8 cellular contexts compared by ENCODE assay signal in the genomic region with DNA sequence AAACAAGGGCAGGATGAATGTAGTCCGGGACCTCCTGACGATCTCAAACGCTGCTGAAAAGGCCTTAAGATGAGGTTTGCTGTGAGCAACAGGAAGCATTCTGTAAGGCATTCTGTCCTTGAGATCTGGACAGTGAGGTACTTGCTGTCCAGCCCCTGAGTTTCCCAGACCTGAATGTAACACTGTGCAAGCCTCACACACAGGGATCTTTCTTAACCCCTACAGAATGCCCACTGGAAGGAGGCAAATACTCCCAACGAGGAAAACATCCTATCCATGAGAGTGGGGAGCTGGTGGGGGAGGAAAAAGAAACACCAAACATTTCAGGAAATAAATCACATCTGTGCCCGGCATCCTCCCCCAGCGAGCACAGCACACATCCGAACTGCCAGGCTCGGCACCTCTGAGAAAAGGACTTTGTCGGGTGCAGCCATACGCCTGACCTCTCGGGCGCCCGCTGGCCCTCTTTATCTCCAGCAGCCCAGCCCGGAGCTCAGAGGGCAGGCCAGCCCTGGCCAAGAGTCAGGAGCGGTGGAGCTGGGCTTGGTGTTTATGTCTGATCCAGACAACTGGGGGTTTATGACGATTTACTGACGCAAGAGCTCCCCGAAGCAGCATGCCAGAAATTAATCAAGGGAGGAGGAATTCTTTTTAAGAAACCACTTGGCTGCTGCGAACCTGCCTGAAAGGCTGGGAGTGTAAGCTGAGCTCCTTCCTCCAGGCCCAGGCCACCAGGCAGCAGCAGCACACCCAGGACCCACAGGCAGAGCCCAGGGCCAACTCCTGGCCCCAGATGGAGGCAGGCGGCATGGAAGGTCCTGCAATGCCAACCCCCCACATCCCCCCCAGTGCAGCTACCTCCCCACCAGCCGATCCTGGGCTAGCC.
A peak's percentile ranks its signal among the peaks of the same experiment; 100 is the strongest.
DNase-seq lines count a peak whose midpoint lies in the region; ATAC-seq and TF ChIP-seq lines count a peak whose summit lies in the region.

No MANE protein-coding gene starts in this region.

- no peak for ATAC-seq in GM21381 (IDR thresholded peaks at IDR 0.05; ENCODE audit: unreplicated experiment)
- no peak for ATAC-seq in HG02678 (IDR thresholded peaks at IDR 0.05; ENCODE audit: unreplicated experiment)

- intact Hi-C loops in thyroid gland (cut with DNase I): no loop called here

- peak; percentile 21 for DNase-seq in activated CD4-positive, CD25-positive, alpha-beta regulatory T cell treated with anti-CD3 and anti-CD28 coated beads, Interleukin-2, amount 50 U/mL, for 72 hours
- no peak for DNase-seq in activated CD4-positive, CD25-positive, alpha-beta regulatory T cell (lab: John Stamatoyannopoulos, UW)
- DNase-seq in choroid plexus epithelial cell (ENCODE audit: low read depth) (peak; percentile 96), lung microvascular endothelial cell (ENCODE audit: low read depth in 2 of 2) (peak; percentile 42 to 66), thyroid gland (peak; percentile 79 to 83), AML-193 (lab: John Stamatoyannopoulos, UW) (no peak)

- H3K4me1 ChIP-seq in thyroid gland: peaks cover 27 to 58% of the 10 kb centered on the region in 2 donors

- no peaks in the 10 kb centered on the region for H3K9me3 ChIP-seq in thyroid gland

- TF ChIP-seq CTCF in choroid plexus epithelial cell (conservative IDR thresholded peaks at IDR 0.05; ENCODE audit: low read depth, low read length) (peak; percentile 52), thyroid gland (IDR thresholded peaks at IDR 0.05) (peak in 3 of 6 experiments; percentile 15 to 24 (median 22))

- peak overlapping the region; percentile 80 to 94 (median 89) for H3K27ac ChIP-seq in thyroid gland

- no peaks in the 10 kb centered on the region for H3K36me3 ChIP-seq in thyroid gland

- 20 to 24% methylated on average over 14 to 20 of the region's 21 CpGs for WGBS in thyroid gland, 2 donors

- H3K27me3 ChIP-seq in thyroid gland: no peaks in the 10 kb centered on the region

- peak in 1 of 2 donors; percentile 61 for TF ChIP-seq POLR2A in thyroid gland (IDR thresholded peaks at IDR 0.05)

- no peak overlapping the region for H3K4me3 ChIP-seq in choroid plexus epithelial cell (ENCODE audit: low read depth, low read length)
- no peak overlapping the region for H3K4me3 ChIP-seq in thyroid gland (replicated peaks in 1 of 3)

Comparison
In these comparisons a context has a peak if more than half of its experiments do, and no peak if none do; other contexts are left out.
1. DNase-seq: peak in activated CD4-positive, CD25-positive, alpha-beta regulatory T cell treated with anti-CD3 and anti-CD28 coated beads, Interleukin-2, amount 50 U/mL, for 72 hours (single experiment), choroid plexus epithelial cell (single experiment), lung microvascular endothelial cell (2 of 2) and thyroid gland (2 of 2); none in activated CD4-positive, CD25-positive, alpha-beta regulatory T cell (0 of 4) and AML-193 (0 of 2).